Comparison of ENCODE assay signal across 4 cellular contexts in genomic region chr15:77597804-77598453, GRCh38.
TF ChIP-seq lines count a peak whose summit lies in the region.

No MANE protein-coding gene starts in this region.

TF ChIP-seq in SK-N-SH treated with all-trans-retinoic acid at 6 μM for 48 hours, 23 proteins besides CTCF, POLR2A, EP300 and RAD21:
- TF ChIP-seq, protein P1, sequence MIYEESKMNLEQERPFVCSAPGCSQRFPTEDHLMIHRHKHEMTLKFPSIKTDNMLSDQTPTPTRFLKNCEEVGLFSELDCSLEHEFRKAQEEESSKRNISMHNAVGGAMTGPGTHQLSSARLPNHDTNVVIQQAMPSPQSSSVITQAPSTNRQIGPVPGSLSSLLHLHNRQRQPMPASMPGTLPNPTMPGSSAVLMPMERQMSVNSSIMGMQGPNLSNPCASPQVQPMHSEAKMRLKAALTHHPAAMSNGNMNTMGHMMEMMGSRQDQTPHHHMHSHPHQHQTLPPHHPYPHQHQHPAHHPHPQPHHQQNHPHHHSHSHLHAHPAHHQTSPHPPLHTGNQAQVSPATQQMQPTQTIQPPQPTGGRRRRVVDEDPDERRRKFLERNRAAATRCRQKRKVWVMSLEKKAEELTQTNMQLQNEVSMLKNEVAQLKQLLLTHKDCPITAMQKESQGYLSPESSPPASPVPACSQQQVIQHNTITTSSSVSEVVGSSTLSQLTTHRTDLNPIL (CRISPR knock-in tag; IDR thresholded peaks at IDR 0.05; ENCODE audit: low read depth): no peak
- no peak for TF ChIP-seq ZC3H10 (CRISPR knock-in tag; IDR thresholded peaks at IDR 0.05)
- peak; percentile 86; the same call in 1 of the 2 replicates for TF ChIP-seq ZFP3 (CRISPR knock-in tag; IDR thresholded peaks at IDR 0.05)
- no peak for TF ChIP-seq PATZ1 (CRISPR knock-in tag; IDR thresholded peaks at IDR 0.05; ENCODE audit: borderline replicate concordance)

TF ChIP-seq in SK-N-SH, 30 proteins besides CTCF, POLR2A, EP300 and RAD21:
- no peak for TF ChIP-seq SIN3A (IDR thresholded peaks at IDR 0.05; ENCODE audit: borderline replicate concordance, low read depth, low read length)
- TF ChIP-seq, protein P2, sequence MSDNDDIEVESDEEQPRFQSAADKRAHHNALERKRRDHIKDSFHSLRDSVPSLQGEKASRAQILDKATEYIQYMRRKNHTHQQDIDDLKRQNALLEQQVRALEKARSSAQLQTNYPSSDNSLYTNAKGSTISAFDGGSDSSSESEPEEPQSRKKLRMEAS (IDR thresholded peaks at IDR 0.05; ENCODE audit: low read depth): no peak
- no peak for TF ChIP-seq GABPA (IDR thresholded peaks at IDR 0.05; ENCODE audit: low read depth)
- TF ChIP-seq NFIC (IDR thresholded peaks at IDR 0.05; ENCODE audit: borderline replicate concordance): no peak
- TF ChIP-seq EZH2phosphoT487 (IDR thresholded peaks at IDR 0.05; ENCODE audit: borderline replicate concordance, low read depth): no peak
- TF ChIP-seq FOXJ3 (CRISPR knock-in tag; IDR thresholded peaks at IDR 0.05): no peak
- TF ChIP-seq, protein P3, sequence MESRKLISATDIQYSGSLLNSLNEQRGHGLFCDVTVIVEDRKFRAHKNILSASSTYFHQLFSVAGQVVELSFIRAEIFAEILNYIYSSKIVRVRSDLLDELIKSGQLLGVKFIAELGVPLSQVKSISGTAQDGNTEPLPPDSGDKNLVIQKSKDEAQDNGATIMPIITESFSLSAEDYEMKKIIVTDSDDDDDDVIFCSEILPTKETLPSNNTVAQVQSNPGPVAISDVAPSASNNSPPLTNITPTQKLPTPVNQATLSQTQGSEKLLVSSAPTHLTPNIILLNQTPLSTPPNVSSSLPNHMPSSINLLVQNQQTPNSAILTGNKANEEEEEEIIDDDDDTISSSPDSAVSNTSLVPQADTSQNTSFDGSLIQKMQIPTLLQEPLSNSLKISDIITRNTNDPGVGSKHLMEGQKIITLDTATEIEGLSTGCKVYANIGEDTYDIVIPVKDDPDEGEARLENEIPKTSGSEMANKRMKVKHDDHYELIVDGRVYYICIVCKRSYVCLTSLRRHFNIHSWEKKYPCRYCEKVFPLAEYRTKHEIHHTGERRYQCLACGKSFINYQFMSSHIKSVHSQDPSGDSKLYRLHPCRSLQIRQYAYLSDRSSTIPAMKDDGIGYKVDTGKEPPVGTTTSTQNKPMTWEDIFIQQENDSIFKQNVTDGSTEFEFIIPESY (IDR thresholded peaks at IDR 0.05; ENCODE audit: borderline replicate concordance, low read depth): no peak
- TF ChIP-seq NRF1 (IDR thresholded peaks at IDR 0.05; ENCODE audit: low read depth, low read length): no peak
- TF ChIP-seq RXRA (IDR thresholded peaks at IDR 0.05; ENCODE audit: borderline replicate concordance, low read depth): no peak
- no peak for TF ChIP-seq RFX5 (IDR thresholded peaks at IDR 0.05; ENCODE audit: low read length)
- no peak for TF ChIP-seq TAF1 (IDR thresholded peaks at IDR 0.05; ENCODE audit: borderline replicate concordance, low read depth, low read length)

TF ChIP-seq in K562, 482 proteins besides CTCF, POLR2A, EP300 and RAD21:
- TF ChIP-seq ZNF316 (IDR thresholded peaks at IDR 0.05): 0 out of 2 replicates have a peak, but pooled peaks have one; percentile 2
- peak; percentile 56 for TF ChIP-seq EGR1 (conservative IDR thresholded peaks at IDR 0.05)
- no peak for TF ChIP-seq ETS1 (conservative IDR thresholded peaks at IDR 0.05; ENCODE audit: control insufficient read depth, low read depth, low read length)
- TF ChIP-seq ZNF408 (CRISPR knock-in tag; IDR thresholded peaks at IDR 0.05; ENCODE audit: low read depth): no peak

TF ChIP-seq in HepG2, 621 proteins besides CTCF, POLR2A, EP300 and RAD21:
- TF ChIP-seq PTBP1 (IDR thresholded peaks at IDR 0.05; ENCODE audit: low read depth, low read length, poor library complexity, severe bottlenecking) (no peak), FOXA3 (CRISPR knock-in tag; IDR thresholded peaks at IDR 0.05) (no peak), ZNF121 (CRISPR knock-in tag; IDR thresholded peaks at IDR 0.05) (no peak), MAFF (IDR thresholded peaks at IDR 0.05; ENCODE audit: low read depth, low read length) (peak; percentile 22; the same call in 1 of the 2 replicates), SP1 (IDR thresholded peaks at IDR 0.05) (no peak), SP1 (CRISPR knock-in tag; IDR thresholded peaks at IDR 0.05) (no peak), POLR2AphosphoS2 (IDR thresholded peaks at IDR 0.05; ENCODE audit: low read depth, low read length) (no peak), NFE2L2 (IDR thresholded peaks at IDR 0.05; ENCODE audit: low read length) (no peak), MAFK (conservative IDR thresholded peaks at IDR 0.05 in 1 of 2, IDR thresholded peaks at IDR 0.05 in 1 of 2; ENCODE audit: low read length in 2 of 2) (peak; percentile 53 to 59; a peak in 3 of 4 replicates), KDM5A (IDR thresholded peaks at IDR 0.05; ENCODE audit: borderline replicate concordance, low read length) (no peak), TOPORS (CRISPR knock-in tag; IDR thresholded peaks at IDR 0.05) (no peak), CHD2 (IDR thresholded peaks at IDR 0.05; ENCODE audit: low read depth, low read length) (no peak), ZBTB37 (CRISPR knock-in tag; IDR thresholded peaks at IDR 0.05) (no peak), NR2F1 (CRISPR knock-in tag; IDR thresholded peaks at IDR 0.05) (no peak), USF2 (IDR thresholded peaks at IDR 0.05; ENCODE audit: low read depth, low read length) (no peak), USF2 (CRISPR knock-in tag; IDR thresholded peaks at IDR 0.05; ENCODE audit: borderline replicate concordance) (no peak), NFIB (CRISPR knock-in tag; IDR thresholded peaks at IDR 0.05; ENCODE audit: borderline replicate concordance) (no peak)
- TF ChIP-seq, protein P4, sequence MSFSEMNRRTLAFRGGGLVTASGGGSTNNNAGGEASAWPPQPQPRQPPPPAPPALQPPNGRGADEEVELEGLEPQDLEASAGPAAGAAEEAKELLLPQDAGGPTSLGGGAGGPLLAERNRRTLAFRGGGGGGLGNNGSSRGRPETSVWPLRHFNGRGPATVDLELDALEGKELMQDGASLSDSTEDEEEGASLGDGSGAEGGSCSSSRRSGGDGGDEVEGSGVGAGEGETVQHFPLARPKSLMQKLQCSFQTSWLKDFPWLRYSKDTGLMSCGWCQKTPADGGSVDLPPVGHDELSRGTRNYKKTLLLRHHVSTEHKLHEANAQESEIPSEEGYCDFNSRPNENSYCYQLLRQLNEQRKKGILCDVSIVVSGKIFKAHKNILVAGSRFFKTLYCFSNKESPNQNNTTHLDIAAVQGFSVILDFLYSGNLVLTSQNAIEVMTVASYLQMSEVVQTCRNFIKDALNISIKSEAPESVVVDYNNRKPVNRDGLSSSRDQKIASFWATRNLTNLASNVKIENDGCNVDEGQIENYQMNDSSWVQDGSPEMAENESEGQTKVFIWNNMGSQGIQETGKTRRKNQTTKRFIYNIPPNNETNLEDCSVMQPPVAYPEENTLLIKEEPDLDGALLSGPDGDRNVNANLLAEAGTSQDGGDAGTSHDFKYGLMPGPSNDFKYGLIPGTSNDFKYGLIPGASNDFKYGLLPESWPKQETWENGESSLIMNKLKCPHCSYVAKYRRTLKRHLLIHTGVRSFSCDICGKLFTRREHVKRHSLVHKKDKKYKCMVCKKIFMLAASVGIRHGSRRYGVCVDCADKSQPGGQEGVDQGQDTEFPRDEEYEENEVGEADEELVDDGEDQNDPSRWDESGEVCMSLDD (CRISPR knock-in tag; IDR thresholded peaks at IDR 0.05; ENCODE audit: borderline replicate concordance): no peak
